ENCODE assay signal across 24 cellular contexts in the genomic region with DNA sequence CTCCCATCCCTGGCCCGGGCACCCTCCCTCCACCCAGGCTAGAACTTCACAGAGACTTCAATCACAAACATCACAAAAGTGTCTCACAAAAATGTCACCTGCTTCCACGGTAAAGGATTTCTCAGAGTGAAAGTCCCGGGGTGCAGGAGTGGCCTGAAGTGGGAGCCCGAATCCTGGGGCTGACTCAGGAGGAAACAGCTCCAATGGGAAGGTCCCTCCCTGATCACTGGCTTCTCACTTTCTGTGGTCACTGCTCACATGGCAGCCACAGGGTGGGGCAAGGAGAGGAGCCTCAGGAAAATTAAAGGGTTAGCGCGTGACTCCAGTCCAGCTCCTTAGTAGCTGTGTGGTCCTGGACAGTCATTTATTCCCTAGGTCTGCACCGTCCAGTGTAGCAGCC.
"Had no signal": no experiment of that assay in that cellular context is flagged by ENCODE, and none has a peak within 500 bp of the region (broad histone marks: within the 10 kb centered on the region; RNA-seq: fewer than 3 reads in every experiment).

No MANE protein-coding gene starts in this region.

- H3K27ac ChIP-seq: WERI-Rb-1 had no signal

- FAIRE-seq: RCC 7860 had no signal

- H3K36me3 ChIP-seq: WERI-Rb-1 had no signal

- ATAC-seq: activated CD4-positive, alpha-beta T cell treated with anti-CD3 and anti-CD28 coated beads for 36 hours; activated T-cell treated with anti-CD3 and anti-CD28 coated beads, Interleukin-2, amount 50 U/mL, for 72 hours; PC-3; T-cell had no signal

- DNase-seq: activated CD4-positive, alpha-beta memory T cell treated with anti-CD3 and anti-CD28 coated beads, Interleukin-2, amount 10 ng/mL, durations not matched to agents 7 days and 5 days; activated CD4-positive, alpha-beta T cell treated with anti-CD3 and anti-CD28 coated beads for 36 hours; activated CD4-positive, alpha-beta T cell treated with anti-CD3 and anti-CD28 coated beads, Interleukin-2, amount 50 U/mL, for 1 hour; activated CD8-positive, alpha-beta memory T cell treated with anti-CD3 and anti-CD28 coated beads, Interleukin-2, amount 50 U/mL, for 4 hours; activated gamma-delta T cell treated with Interleukin-2 at 50 U/mL for 16 hours; activated naive CD4-positive, alpha-beta T cell treated with anti-CD3 and anti-CD28 coated beads, Interleukin-2, amount 10 ng/mL, durations not matched to agents 7 days and 5 days; activated naive CD8-positive, alpha-beta T cell treated with anti-CD3 and anti-CD28 coated beads for 36 hours; activated T-cell treated with anti-CD3 and anti-CD28 coated beads, Interleukin-2, amount 50 U/mL, for 72 hours; anterior cingulate cortex; caudate nucleus; Kasumi-1; KBM-7; NCI-H146; NCI-H187 treated with DMSO at 0.1 percent for 48 hours; NCI-H2081 treated with DMSO at 0.1 percent for 48 hours; NCI-H446; NCI-H524; PC-3; SHP77 treated with DMSO at 0.1 percent for 48 hours; T-cell; T-helper 2 cell; T1000; WERI-Rb-1 had no signal
